In the genomic region with DNA sequence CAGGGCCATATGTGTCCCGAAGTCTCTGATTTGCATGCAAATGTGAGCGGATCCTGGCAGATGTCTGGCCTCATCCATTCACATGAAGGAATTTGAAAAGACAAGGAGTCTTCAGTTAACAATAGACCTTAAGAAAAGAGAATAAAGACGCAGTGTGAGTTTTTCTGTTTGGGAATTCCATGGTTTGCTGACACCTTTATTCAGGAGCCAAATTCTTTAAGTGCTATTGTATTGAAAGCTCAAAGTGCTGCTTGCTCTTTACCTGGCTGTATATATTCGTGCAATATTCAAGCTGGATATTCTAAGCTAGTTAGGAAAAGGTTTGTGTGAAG, we compare ENCODE assay signal across 12 cellular contexts. TPM values are rescaled to one million over a fixed set of nuclear protein-coding genes. Genes with fewer than 3 reads are reported as not detected.
A peak's percentile ranks its signal among the peaks of the same experiment; 100 is the strongest.
DNase-seq lines count a peak whose midpoint lies in the region; ATAC-seq and TF ChIP-seq lines count a peak whose summit lies in the region.
"Had no signal": no experiment of that assay in that cellular context is flagged by ENCODE, and none has a peak within 500 bp of the region (broad histone marks: within the 10 kb centered on the region; RNA-seq: fewer than 3 reads in every experiment).

No MANE protein-coding gene starts in this region.

- no peak overlapping the region for H3K23ac ChIP-seq in neuronal stem cell (ENCODE audit: low read depth, low read length, poor library complexity)

- H2AFZ ChIP-seq in neuronal stem cell (ENCODE audit: low read length) = no peak overlapping the region

- DNase-seq in Calu3 (no peak), NT2/D1 (ENCODE audit: low read depth, low spot score) (peak; percentile 82), iPS DF 19.7 (ENCODE audit: low read depth, low spot score) (peak; percentile 74), neuronal stem cell (ENCODE audit: low spot score) (peak; percentile 84), tibial artery (no peak), AG08395 (ENCODE audit: low spot score) (no peak), cerebellar nuclear complex (lab: John Stamatoyannopoulos, UW) (no peak)
- DNase-seq: activated CD4-positive, alpha-beta T cell treated with anti-CD3 and anti-CD28 coated beads for 1 hour; activated effector memory CD4-positive, alpha-beta T cell treated with Interleukin-2 at 50 U/mL for 16 hours had no signal

- H3K79me1 ChIP-seq in neuronal stem cell (ENCODE audit: low read depth, low read length) = peaks cover 4% of the 10 kb centered on the region

- H3K27me3 ChIP-seq in NT2/D1 (ENCODE audit: insufficient read depth, insufficient read length) (peaks cover 18% of the 10 kb centered on the region), neuronal stem cell (ENCODE audit: control insufficient read depth in 3 of 3, insufficient read depth in 3 of 3, low read depth in 1 of 3, low read length in 3 of 3) (no peaks in the 10 kb centered on the region), tibial artery (no peaks in the 10 kb centered on the region)

- intact Hi-C loops in Calu3 (cut with micrococcal nuclease; ENCODE audit: unreplicated experiment) = no loop called here
- intact Hi-C loops in tibial artery (cut with DNase I; ENCODE audit: low total_unique reads) = no loop called here

- no peak overlapping the region for H3K18ac ChIP-seq in neuronal stem cell (ENCODE audit: low read length)

- H3K9ac ChIP-seq in NT2/D1 (ENCODE audit: insufficient read length, low read depth) (peak overlapping the region; percentile 96), neuronal stem cell (ENCODE audit: low read depth, low read length, poor library complexity) (no peak overlapping the region)

- WGBS in neuronal stem cell (ENCODE audit: extremely low coverage in 2 of 2, insufficient read length in 2 of 2, insufficient replicate concordance in 1 of 2), 2 donors = no CpG with 5 or more reads among the region's 4 CpGs

- BruUV-seq in Calu3 (replicated peaks; lab: Mats Ljungman, UMichigan) = TSS peak; percentile 33

- H3K4ac ChIP-seq in neuronal stem cell (ENCODE audit: low read length) = no peak overlapping the region

- H4K8ac ChIP-seq in neuronal stem cell (ENCODE audit: low read depth, low read length) = no peak overlapping the region

- H3K36me3 ChIP-seq in NT2/D1 (ENCODE audit: insufficient read depth, insufficient read length, low read length) (peaks cover 15% of the 10 kb centered on the region), neuronal stem cell (replicated peaks in 1 of 2; ENCODE audit: control insufficient read depth in 2 of 2, insufficient read depth in 2 of 2, low read length in 2 of 2) (peaks cover 2 to 37% of the 10 kb centered on the region in 2 donors), tibial artery (no peaks in the 10 kb centered on the region)
- H3K36me3 ChIP-seq: spleen had no signal

- H3K27ac ChIP-seq in neuronal stem cell (replicated peaks; ENCODE audit: low read length) (peak overlapping the region; percentile 55), tibial artery (no peak overlapping the region)

- H2AK5ac ChIP-seq in neuronal stem cell (ENCODE audit: low read depth, low read length) = no peak overlapping the region

- H2BK12ac ChIP-seq in neuronal stem cell (ENCODE audit: low read length) = no peak overlapping the region

- ATAC-seq in HG03135 (IDR thresholded peaks at IDR 0.05; ENCODE audit: unreplicated experiment) = no peak

- H3K9me3 Mint-ChIP-seq in Calu3 (ENCODE audit: low read depth, unreplicated experiment) = no peaks in the 10 kb centered on the region

- H3K4me1 ChIP-seq in NT2/D1 (ENCODE audit: insufficient read depth, insufficient read length) (peaks cover 3% of the 10 kb centered on the region), neuronal stem cell (ENCODE audit: control insufficient read depth in 2 of 2, insufficient read depth in 1 of 2, low read depth in 1 of 2, low read length in 2 of 2) (peaks cover 5 to 32% of the 10 kb centered on the region in 2 donors), tibial artery (peaks cover 0 to 23% (median 12%) of the 10 kb centered on the region in 4 donors)

- H3K4me3 ChIP-seq in NT2/D1 (ENCODE audit: insufficient read length, low read depth) (peak overlapping the region; percentile 86), neuronal stem cell (ENCODE audit: low read length in 2 of 2) (peak overlapping the region; percentile 89 to 90), tibial artery (peak overlapping the region in 1 of 2 donors; percentile 72)

- CTCF ChIA-PET in Calu3 (lab: Charles Lee) = interaction anchor here (1.7 kb wide), 1 partner anchor 197 kb away, joined by 3 read pairs; no protein-coding TSS in a partner anchor

- no peak overlapping the region for H2BK5ac ChIP-seq in neuronal stem cell (ENCODE audit: low read length)

- H3K4me2 ChIP-seq in neuronal stem cell (ENCODE audit: insufficient read depth, low read length, poor library complexity, severe bottlenecking) = peak overlapping the region; percentile 65

- no peak overlapping the region for H2BK15ac ChIP-seq in neuronal stem cell (ENCODE audit: low read length)

- H3K4me3 Mint-ChIP-seq in Calu3 (ENCODE audit: low read depth, unreplicated experiment) = peak overlapping the region; percentile 91

- no peak overlapping the region for H4K91ac ChIP-seq in neuronal stem cell (ENCODE audit: low read depth, low read length, poor library complexity)

- TF ChIP-seq CTCF in Calu3 (IDR thresholded peaks at IDR 0.05; ENCODE audit: unreplicated experiment) = no peak
- TF ChIP-seq CTCF in tibial artery (IDR thresholded peaks at IDR 0.05) = no peak

- H3K14ac ChIP-seq in neuronal stem cell (ENCODE audit: low read length) = no peak overlapping the region

- H3K9me3 ChIP-seq in NT2/D1 (ENCODE audit: insufficient read depth, low read length) (no peaks in the 10 kb centered on the region), neuronal stem cell (replicated peaks in 1 of 2; ENCODE audit: control insufficient read depth in 2 of 2, insufficient read depth in 1 of 2, low read depth in 1 of 2, low read length in 2 of 2) (peaks cover 0 to 7% of the 10 kb centered on the region in 2 donors), tibial artery (no peaks in the 10 kb centered on the region)
- H3K9me3 ChIP-seq: spleen had no signal

- no peak overlapping the region for H3K27ac Mint-ChIP-seq in Calu3 (ENCODE audit: unreplicated experiment)

- H3K27me3 Mint-ChIP-seq in Calu3 (ENCODE audit: unreplicated experiment) = peaks cover 22% of the 10 kb centered on the region

- H3K4me1 Mint-ChIP-seq in Calu3 (ENCODE audit: low read depth, unreplicated experiment) = no peaks in the 10 kb centered on the region

- H3K36me3 Mint-ChIP-seq in Calu3 (ENCODE audit: insufficient read depth, unreplicated experiment) = peaks cover 32% of the 10 kb centered on the region

- no peak overlapping the region for H2BK120ac ChIP-seq in neuronal stem cell (ENCODE audit: low read depth, low read length)

RNA-seq across cellular contexts. Expression of gene LRRN1, which starts 2.2 kb away (rescaled TPM):
- 12.6 and 22.1 TPM in 2 replicates for total RNA-seq in Calu3 (2022)
- 180 TPM for polyA plus RNA-seq in neuronal stem cell (2013, experiment 1 of 2)
- polyA plus RNA-seq in neuronal stem cell (2013, experiment 2 of 2) = 184 TPM
- total RNA-seq: glomerular endothelial cell had no signal

Comparison
In these comparisons a context has a peak if more than half of its experiments do, and no peak if none do; other contexts are left out.
1. DNase-seq: peak in NT2/D1 (single experiment), iPS DF 19.7 (single experiment) and neuronal stem cell (single experiment); none in Calu3 (single experiment), tibial artery (0 of 2), AG08395 (single experiment) and cerebellar nuclear complex (0 of 2).